ENCODE assay signal across 30 cellular contexts in genomic region chr10:97366572-97366971, GRCh38. TPM values are rescaled to one million over a fixed set of nuclear protein-coding genes. Genes with fewer than 3 reads are reported as not detected.
DNase-seq lines count a peak whose midpoint lies in the region; ATAC-seq and TF ChIP-seq lines count a peak whose summit lies in the region.
"Had no signal": no experiment of that assay in that cellular context is flagged by ENCODE, and none has a peak within 500 bp of the region (broad histone marks: within the 10 kb centered on the region; RNA-seq: fewer than 3 reads in every experiment).

No MANE protein-coding gene starts in this region.

- H3K4me3 ChIP-seq in colonic mucosa, result no peak overlapping the region
- H3K4me3 ChIP-seq in neutrophil (ENCODE audit: low read depth in 1 of 2, low read length in 1 of 2), result peak overlapping the region; percentile 41 to 59
- no peak overlapping the region for H3K4me3 ChIP-seq in upper lobe of left lung
- H3K4me3 ChIP-seq: esophagus muscularis mucosa, hepatocyte, lung, neural progenitor cell, SK-N-MC had no signal

- no peak overlapping the region for H3K4me3 Mint-ChIP-seq in activated naive CD8-positive, alpha-beta T cell treated with anti-CD3 and anti-CD28 coated beads, Interleukin-2, amount 10 ng/mL, durations not matched to agents 7 days and 5 days
- no peak overlapping the region for H3K4me3 Mint-ChIP-seq in activated naive CD8-positive, alpha-beta T cell treated with anti-CD3 and anti-CD28 coated beads for 36 hours
- H3K4me3 Mint-ChIP-seq: activated CD4-positive, alpha-beta T cell treated with anti-CD3 and anti-CD28 coated beads, Interleukin-2, amount 10 ng/mL, durations not matched to agents 7 days and 5 days; activated CD8-positive, alpha-beta memory T cell treated with anti-CD3 and anti-CD28 coated beads, Interleukin-2, amount 10 ng/mL, durations not matched to agents 7 days and 5 days; activated T-helper 1 cell treated with anti-CD3 and anti-CD28 coated beads, Interleukin-12 subunit alpha, Interleukin-12 subunit beta, Interleukin-2, Interleukin-4 antibody, amounts not matched to agents 30 ng/mL and 10 ng/mL and 1 ng/mL, durations not matched to agents 14 hours and 24 hours and 36 hours; brain; endodermal cell; neural progenitor cell; stimulated activated naive CD8-positive, alpha-beta T cell treated with anti-CD3 and anti-CD28 coated beads, Interleukin-15, Interleukin-2, amounts not matched to agents 100 ng/mL and 50 ng/mL, for 24 hours had no signal

- H3K27me3 Mint-ChIP-seq in activated naive CD8-positive, alpha-beta T cell treated with anti-CD3 and anti-CD28 coated beads, Interleukin-2, amount 10 ng/mL, durations not matched to agents 7 days and 5 days, result no peaks in the 10 kb centered on the region
- no peaks in the 10 kb centered on the region for H3K27me3 Mint-ChIP-seq in activated naive CD8-positive, alpha-beta T cell treated with anti-CD3 and anti-CD28 coated beads for 36 hours
- H3K27me3 Mint-ChIP-seq: activated CD4-positive, alpha-beta T cell treated with anti-CD3 and anti-CD28 coated beads, Interleukin-2, amount 10 ng/mL, durations not matched to agents 7 days and 5 days; activated CD8-positive, alpha-beta memory T cell treated with anti-CD3 and anti-CD28 coated beads, Interleukin-2, amount 10 ng/mL, durations not matched to agents 7 days and 5 days; brain; stimulated activated naive CD8-positive, alpha-beta T cell treated with anti-CD3 and anti-CD28 coated beads, Interleukin-15, Interleukin-2, amounts not matched to agents 100 ng/mL and 50 ng/mL, for 24 hours had no signal

- H3K4me1 ChIP-seq in colonic mucosa, result no peaks in the 10 kb centered on the region
- H3K4me1 ChIP-seq in neutrophil (ENCODE audit: control insufficient read depth in 1 of 2, insufficient read depth in 1 of 2, low read depth in 1 of 2, low read length in 1 of 2), result peaks cover 98 to 100% of the 10 kb centered on the region in 2 experiments
- H3K4me1 ChIP-seq in upper lobe of left lung, result peaks cover 9 to 35% (median 28%) of the 10 kb centered on the region in 4 donors
- H3K4me1 ChIP-seq: neural progenitor cell had no signal

- POLR2A ChIA-PET in activated naive CD8-positive, alpha-beta T cell treated with anti-CD3 and anti-CD28 coated beads, Interleukin-2, amount 10 ng/mL, durations not matched to agents 7 days and 5 days (lab: Charles Lee), result no interaction called here

- H3K36me3 ChIP-seq in colonic mucosa, result peaks cover 6% of the 10 kb centered on the region
- H3K36me3 ChIP-seq in neutrophil, result peaks cover 44% of the 10 kb centered on the region
- peaks cover 0 to 63% (median 41%) of the 10 kb centered on the region in 4 donors for H3K36me3 ChIP-seq in upper lobe of left lung
- H3K36me3 ChIP-seq: neural progenitor cell had no signal

- H3K27me3 ChIP-seq in colonic mucosa (no peaks in the 10 kb centered on the region), neutrophil (no peaks in the 10 kb centered on the region), upper lobe of left lung (no peaks in the 10 kb centered on the region)
- H3K27me3 ChIP-seq: esophagus muscularis mucosa, hepatocyte, neural progenitor cell had no signal

- no peak for DNase-seq in activated naive CD8-positive, alpha-beta T cell treated with anti-CD3 and anti-CD28 coated beads, Interleukin-2, amount 10 ng/mL, durations not matched to agents 7 days and 5 days
- no peak for DNase-seq in activated naive CD8-positive, alpha-beta T cell treated with anti-CD3 and anti-CD28 coated beads for 36 hours
- DNase-seq in colonic mucosa (no peak), upper lobe of left lung (no peak), activated T-cell treated with anti-CD3 and anti-CD28 coated beads for 4 hours (no peak)
- no peak for DNase-seq in stimulated activated CD4-positive, alpha-beta T cell treated with anti-CD3 and anti-CD28 coated beads, Interleukin-4, amount 100 ng/mL, for 1 hour
- DNase-seq: activated CD4-positive, alpha-beta T cell treated with anti-CD3 and anti-CD28 coated beads, Interleukin-2, amount 10 ng/mL, durations not matched to agents 7 days and 5 days; activated CD8-positive, alpha-beta memory T cell treated with anti-CD3 and anti-CD28 coated beads, Interleukin-2, amount 10 ng/mL, durations not matched to agents 7 days and 5 days; endodermal cell; foreskin melanocyte; GF-D8; IMR-90; NCI-H1105 treated with DMSO at 0.1 percent for 48 hours; NCI-H2081; NCI-H774; RPMI8226; small intestine; stimulated activated CD4-positive, alpha-beta T cell treated with anti-CD3 and anti-CD28 coated beads, Interleukin-2, amount 100 ng/mL, for 48 hours; trophoblast cell; WERI-Rb-1 had no signal

- H3K27ac ChIP-seq in colonic mucosa (peak overlapping the region; percentile 47), neutrophil (peak overlapping the region; percentile 99), upper lobe of left lung (peak overlapping the region; percentile 77 to 90 (median 84))
- H3K27ac ChIP-seq: hepatocyte, neural progenitor cell, SK-N-MC, WERI-Rb-1 had no signal

- TF ChIP-seq EP300 in upper lobe of left lung (IDR thresholded peaks at IDR 0.05), result no peak

- 84 to 92% methylated on average over 11 of the region's 11 CpGs for WGBS in upper lobe of left lung, 2 donors

- no peak for TF ChIP-seq POLR2A in upper lobe of left lung (IDR thresholded peaks at IDR 0.05)

- intact Hi-C loops in colonic mucosa (cut with DNase I), result no loop called here

- no peak overlapping the region for H3K9ac ChIP-seq in colonic mucosa (ENCODE audit: low read depth in 2 of 2, low read length in 2 of 2)
- H3K9ac ChIP-seq: neural progenitor cell had no signal

- TF ChIP-seq CTCF in colonic mucosa (IDR thresholded peaks at IDR 0.05), result no peak
- no peak for TF ChIP-seq CTCF in neutrophil (IDR thresholded peaks at IDR 0.05)
- TF ChIP-seq CTCF in upper lobe of left lung (IDR thresholded peaks at IDR 0.05), result no peak

- H3K36me3 Mint-ChIP-seq in activated naive CD8-positive, alpha-beta T cell treated with anti-CD3 and anti-CD28 coated beads, Interleukin-2, amount 10 ng/mL, durations not matched to agents 7 days and 5 days, result peaks cover 9% of the 10 kb centered on the region
- H3K36me3 Mint-ChIP-seq in activated naive CD8-positive, alpha-beta T cell treated with anti-CD3 and anti-CD28 coated beads for 36 hours, result peaks cover 24% of the 10 kb centered on the region

- H3K27ac Mint-ChIP-seq in activated naive CD8-positive, alpha-beta T cell treated with anti-CD3 and anti-CD28 coated beads, Interleukin-2, amount 10 ng/mL, durations not matched to agents 7 days and 5 days, result peak overlapping the region; percentile 16
- no peak overlapping the region for H3K27ac Mint-ChIP-seq in activated naive CD8-positive, alpha-beta T cell treated with anti-CD3 and anti-CD28 coated beads for 36 hours
- H3K27ac Mint-ChIP-seq: activated CD8-positive, alpha-beta memory T cell treated with anti-CD3 and anti-CD28 coated beads, Interleukin-2, amount 10 ng/mL, durations not matched to agents 7 days and 5 days; activated T-helper 1 cell treated with anti-CD3 and anti-CD28 coated beads, Interleukin-12 subunit alpha, Interleukin-12 subunit beta, Interleukin-2, Interleukin-4 antibody, amounts not matched to agents 30 ng/mL and 10 ng/mL and 1 ng/mL, durations not matched to agents 14 hours and 24 hours and 36 hours; brain; endodermal cell; stimulated activated naive CD8-positive, alpha-beta T cell treated with anti-CD3 and anti-CD28 coated beads, Interleukin-15, Interleukin-2, amounts not matched to agents 100 ng/mL and 50 ng/mL, for 24 hours had no signal

- no peak for ATAC-seq in activated naive CD8-positive, alpha-beta T cell treated with anti-CD3 and anti-CD28 coated beads, Interleukin-2, amount 10 ng/mL, durations not matched to agents 7 days and 5 days (ENCODE audit: low read depth)
- ATAC-seq in upper lobe of left lung (ENCODE audit: low FRiP score in 2 of 2) (no peak), HG03520 (IDR thresholded peaks at IDR 0.05; ENCODE audit: unreplicated experiment) (no peak)
- ATAC-seq: activated CD8-positive, alpha-beta memory T cell treated with anti-CD3 and anti-CD28 coated beads, Interleukin-2, amount 10 ng/mL, durations not matched to agents 7 days and 5 days had no signal

- no peaks in the 10 kb centered on the region for H3K4me1 Mint-ChIP-seq in activated naive CD8-positive, alpha-beta T cell treated with anti-CD3 and anti-CD28 coated beads, Interleukin-2, amount 10 ng/mL, durations not matched to agents 7 days and 5 days
- H3K4me1 Mint-ChIP-seq in activated naive CD8-positive, alpha-beta T cell treated with anti-CD3 and anti-CD28 coated beads for 36 hours, result no peaks in the 10 kb centered on the region
- H3K4me1 Mint-ChIP-seq: activated CD4-positive, alpha-beta T cell treated with anti-CD3 and anti-CD28 coated beads, Interleukin-2, amount 10 ng/mL, durations not matched to agents 7 days and 5 days; activated CD8-positive, alpha-beta memory T cell treated with anti-CD3 and anti-CD28 coated beads, Interleukin-2, amount 10 ng/mL, durations not matched to agents 7 days and 5 days; brain; endodermal cell; neural progenitor cell had no signal

- H3K9me3 ChIP-seq in colonic mucosa (no peaks in the 10 kb centered on the region), neutrophil (no peaks in the 10 kb centered on the region), upper lobe of left lung (no peaks in the 10 kb centered on the region)
- H3K9me3 ChIP-seq: esophagus muscularis mucosa had no signal

- no peaks in the 10 kb centered on the region for H3K9me3 Mint-ChIP-seq in activated naive CD8-positive, alpha-beta T cell treated with anti-CD3 and anti-CD28 coated beads, Interleukin-2, amount 10 ng/mL, durations not matched to agents 7 days and 5 days
- H3K9me3 Mint-ChIP-seq in activated naive CD8-positive, alpha-beta T cell treated with anti-CD3 and anti-CD28 coated beads for 36 hours, result no peaks in the 10 kb centered on the region
- H3K9me3 Mint-ChIP-seq: activated CD4-positive, alpha-beta T cell treated with anti-CD3 and anti-CD28 coated beads, Interleukin-2, amount 10 ng/mL, durations not matched to agents 7 days and 5 days; activated T-helper 1 cell treated with anti-CD3 and anti-CD28 coated beads, Interleukin-12 subunit alpha, Interleukin-12 subunit beta, Interleukin-2, Interleukin-4 antibody, amounts not matched to agents 30 ng/mL and 10 ng/mL and 1 ng/mL, durations not matched to agents 14 hours and 24 hours and 36 hours; brain; endodermal cell; neural progenitor cell; stimulated activated naive CD8-positive, alpha-beta T cell treated with anti-CD3 and anti-CD28 coated beads, Interleukin-15, Interleukin-2, amounts not matched to agents 100 ng/mL and 50 ng/mL, for 24 hours had no signal

RNA-seq across cellular contexts. Expression of gene FRAT2, which starts 32.0 kb away (rescaled TPM):
- total RNA-seq in activated naive CD8-positive, alpha-beta T cell treated with anti-CD3 and anti-CD28 coated beads, Interleukin-2, amount 10 ng/mL, durations not matched to agents 7 days and 5 days, result 10 to 100 TPM; 15.3 to 16.7 TPM
- total RNA-seq in activated naive CD8-positive, alpha-beta T cell treated with anti-CD3 and anti-CD28 coated beads for 36 hours, result 1 to 10 TPM; 8.8 to 9.5 TPM
- 10 to 100 TPM; 34.3 to 53.1 TPM for total RNA-seq in colonic mucosa
- total RNA-seq in upper lobe of left lung, result 10 to 100 TPM; 19.0 to 33.3 (median 29.5) TPM

RNA-seq across cellular contexts. Expression of gene RRP12, which starts 34.6 kb away (rescaled TPM):
- total RNA-seq in activated naive CD8-positive, alpha-beta T cell treated with anti-CD3 and anti-CD28 coated beads, Interleukin-2, amount 10 ng/mL, durations not matched to agents 7 days and 5 days, result 10 to 100 TPM; 20.5 to 23.8 TPM
- total RNA-seq in activated naive CD8-positive, alpha-beta T cell treated with anti-CD3 and anti-CD28 coated beads for 36 hours, result 10 to 100 TPM; 82.2 to 88.4 TPM
- 10 to 100 TPM; 11.5 to 30.4 TPM for total RNA-seq in colonic mucosa
- total RNA-seq in upper lobe of left lung, result 10 to 100 TPM; 20.4 to 38.2 (median 28.9) TPM

RNA-seq across cellular contexts. Expression of gene FRAT1, which starts 47.5 kb away (rescaled TPM):
- 10 to 100 TPM; 11.0 to 11.7 TPM for total RNA-seq in activated naive CD8-positive, alpha-beta T cell treated with anti-CD3 and anti-CD28 coated beads, Interleukin-2, amount 10 ng/mL, durations not matched to agents 7 days and 5 days
- total RNA-seq in activated naive CD8-positive, alpha-beta T cell treated with anti-CD3 and anti-CD28 coated beads for 36 hours, result 1 to 10 TPM; 2.7 to 3.2 TPM
- total RNA-seq in colonic mucosa (1 to 10 TPM; 5.0 to 6.1 TPM), upper lobe of left lung (10 to 100 TPM in 5 of 6 donors, 1 to 10 TPM in 1; 8.9 to 20.2 (median 15.4) TPM)

RNA-seq across cellular contexts. Expression of gene PGAM1, which starts 59.4 kb away (rescaled TPM):
- total RNA-seq in activated naive CD8-positive, alpha-beta T cell treated with anti-CD3 and anti-CD28 coated beads, Interleukin-2, amount 10 ng/mL, durations not matched to agents 7 days and 5 days, result 100 to 1,000 TPM; 288 to 298 TPM
- total RNA-seq in activated naive CD8-positive, alpha-beta T cell treated with anti-CD3 and anti-CD28 coated beads for 36 hours, result 100 to 1,000 TPM; 933 to 982 TPM
- total RNA-seq in colonic mucosa (100 to 1,000 TPM; 392 to 453 TPM), upper lobe of left lung (100 to 1,000 TPM in 5 of 6 donors, 10 to 100 TPM in 1; 55.5 to 184 (median 137) TPM)

Comparison
In these comparisons a context has a peak if more than half of its experiments do, and no peak if none do; other contexts are left out.
1. H3K27ac ChIP-seq: peak in every context shown above with its lines; median percentile 99 in neutrophil; 84 in upper lobe of left lung; 47 in colonic mucosa.
2. H3K4me3 ChIP-seq: peak in neutrophil (2 of 2); none in colonic mucosa (single experiment) and upper lobe of left lung (0 of 4).